22 cellular contexts compared by ENCODE assay signal in genomic region chr16:23579371-23579770, GRCh38.
"Had no signal": no experiment of that assay in that cellular context is flagged by ENCODE, and none has a peak within 500 bp of the region (broad histone marks: within the 10 kb centered on the region; RNA-seq: fewer than 3 reads in every experiment).

No MANE protein-coding gene starts in this region.

- FAIRE-seq: HTR-8/SVneo had no signal

- H3K4me2 ChIP-seq: KMS-11 had no signal

- DNase-seq: IMR-90, Kasumi-1, MM.1S, NCI-H1092 treated with DMSO at 0.1 percent for 48 hours, NCI-H1436, NCI-H187, NCI-H2029, NCI-H2081 treated with DMSO at 0.1 percent for 48 hours, NCI-H2171, NCI-H226, NCI-H446, NCI-H510A, NCI-H524 treated with DMSO at 0.1 percent for 48 hours, NCI-H69, NCI-H774, SHP77 had no signal

- H3K27ac ChIP-seq: HL-60, KMS-11, RWPE1 had no signal

- H3K9ac ChIP-seq: KMS-11 had no signal

- ATAC-seq: Panc1, SK-N-SH treated with all-trans-retinoic acid at 6 μM for 48 hours had no signal
